Comparison of ENCODE assay signal across 10 cellular contexts in genomic region chr16:14187517-14188338, GRCh38.
DNase-seq lines count a peak whose midpoint lies in the region; ATAC-seq and TF ChIP-seq lines count a peak whose summit lies in the region.
"Had no signal": no experiment of that assay in that cellular context is flagged by ENCODE, and none has a peak within 500 bp of the region (broad histone marks: within the 10 kb centered on the region; RNA-seq: fewer than 3 reads in every experiment).

No MANE protein-coding gene starts in this region.

- 52 to 56% methylated on average over 10 of the region's 10 CpGs for WGBS in esophagus squamous epithelium, 2 donors

- no peak for ATAC-seq in activated T-cell treated with anti-CD3 and anti-CD28 coated beads, Interleukin-2, amount 50 U/mL, for 72 hours (replicated peaks in 1 of 2)
- no peak for ATAC-seq in activated naive CD4-positive, alpha-beta T cell treated with anti-CD3 and anti-CD28 coated beads, Interleukin-2, amount 50 U/mL, for 72 hours
- ATAC-seq in stimulated activated naive CD8-positive, alpha-beta T cell treated with anti-CD3 and anti-CD28 coated beads, Interleukin-15, amount 100 ng/mL, for 72 hours = no peak

- peaks cover 41% of the 10 kb centered on the region for H3K4me1 Mint-ChIP-seq in activated T-cell treated with anti-CD3 and anti-CD28 coated beads, Interleukin-2, amount 50 U/mL, for 72 hours (ENCODE audit: low read depth)
- H3K4me1 Mint-ChIP-seq in activated T-cell treated with anti-CD3 and anti-CD28 coated beads, Interleukin-2, amount 50 U/mL, for 24 hours (ENCODE audit: low read depth) = peaks cover 42% of the 10 kb centered on the region
- peaks cover 38% of the 10 kb centered on the region for H3K4me1 Mint-ChIP-seq in neural progenitor cell
- peaks cover 18% of the 10 kb centered on the region for H3K4me1 Mint-ChIP-seq in stimulated activated naive CD8-positive, alpha-beta T cell treated with anti-CD3 and anti-CD28 coated beads, Interleukin-15, amount 100 ng/mL, for 72 hours

- H3K36me3 ChIP-seq in esophagus squamous epithelium = no peaks in the 10 kb centered on the region
- H3K36me3 ChIP-seq in neural progenitor cell = no peaks in the 10 kb centered on the region
- H3K36me3 ChIP-seq in vagina = no peaks in the 10 kb centered on the region

- peaks cover 0 to 25% (median 9%) of the 10 kb centered on the region in 3 donors for H3K4me1 ChIP-seq in esophagus squamous epithelium
- peaks cover 13% of the 10 kb centered on the region for H3K4me1 ChIP-seq in neural progenitor cell
- peaks cover 31% of the 10 kb centered on the region for H3K4me1 ChIP-seq in vagina

- H3K27me3 Mint-ChIP-seq in activated T-cell treated with anti-CD3 and anti-CD28 coated beads, Interleukin-2, amount 50 U/mL, for 72 hours (ENCODE audit: low read depth) = no peaks in the 10 kb centered on the region
- no peaks in the 10 kb centered on the region for H3K27me3 Mint-ChIP-seq in activated T-cell treated with anti-CD3 and anti-CD28 coated beads, Interleukin-2, amount 50 U/mL, for 24 hours
- no peaks in the 10 kb centered on the region for H3K27me3 Mint-ChIP-seq in neural progenitor cell (ENCODE audit: insufficient read depth, low read depth)
- H3K27me3 Mint-ChIP-seq in stimulated activated naive CD8-positive, alpha-beta T cell treated with anti-CD3 and anti-CD28 coated beads, Interleukin-15, amount 100 ng/mL, for 72 hours = no peaks in the 10 kb centered on the region

- H3K9me3 ChIP-seq in esophagus squamous epithelium (no peaks in the 10 kb centered on the region), neural progenitor cell (ENCODE audit: low read depth) (no peaks in the 10 kb centered on the region), vagina (no peaks in the 10 kb centered on the region)

- TF ChIP-seq CTCF in esophagus squamous epithelium (IDR thresholded peaks at IDR 0.05) = no peak
- no peak for TF ChIP-seq CTCF in neural progenitor cell (IDR thresholded peaks at IDR 0.05)
- no peak for TF ChIP-seq CTCF in vagina (IDR thresholded peaks at IDR 0.05)

- H3K9me3 Mint-ChIP-seq in activated T-cell treated with anti-CD3 and anti-CD28 coated beads, Interleukin-2, amount 50 U/mL, for 72 hours = no peaks in the 10 kb centered on the region
- H3K9me3 Mint-ChIP-seq in activated T-cell treated with anti-CD3 and anti-CD28 coated beads, Interleukin-2, amount 50 U/mL, for 24 hours = no peaks in the 10 kb centered on the region
- no peaks in the 10 kb centered on the region for H3K9me3 Mint-ChIP-seq in neural progenitor cell
- H3K9me3 Mint-ChIP-seq in activated naive CD4-positive, alpha-beta T cell treated with anti-CD3 and anti-CD28 coated beads, Interleukin-2, amount 50 U/mL, for 72 hours = no peaks in the 10 kb centered on the region
- H3K9me3 Mint-ChIP-seq in stimulated activated naive CD8-positive, alpha-beta T cell treated with anti-CD3 and anti-CD28 coated beads, Interleukin-15, amount 100 ng/mL, for 72 hours = no peaks in the 10 kb centered on the region

- H3K4me3 ChIP-seq in esophagus squamous epithelium (peak overlapping the region; percentile 13 to 63 (median 42)), neural progenitor cell (no peak overlapping the region), vagina (peak overlapping the region; percentile 46 to 50)
- H3K4me3 ChIP-seq: SK-N-MC had no signal

- intact Hi-C loops in esophagus squamous epithelium (cut with DNase I) = no loop called here
- intact Hi-C loops in vagina (cut with DNase I) = loop anchor here (10.0 kb wide), 2 partner anchors 113 to 173 kb away; partner anchors contain the start of gene MRTFB

- H3K79me2 ChIP-seq in neural progenitor cell (ENCODE audit: low read depth) = no peaks in the 10 kb centered on the region

- DNase-seq in activated T-cell treated with anti-CD3 and anti-CD28 coated beads, Interleukin-2, amount 50 U/mL, for 72 hours = no peak
- DNase-seq in activated T-cell treated with anti-CD3 and anti-CD28 coated beads, Interleukin-2, amount 50 U/mL, for 24 hours = no peak
- DNase-seq in esophagus squamous epithelium (lab: John Stamatoyannopoulos, UW) (no peak), neural progenitor cell (ENCODE audit: low spot score) (no peak), vagina (ENCODE audit: extremely low spot score in 2 of 2) (no peak), kidney glomerular epithelial cell (lab: John Stamatoyannopoulos, UW) (no peak)
- no peak for DNase-seq in activated naive CD4-positive, alpha-beta T cell treated with anti-CD3 and anti-CD28 coated beads, Interleukin-2, amount 50 U/mL, for 72 hours (ENCODE audit: low spot score in 2 of 2)
- no peak for DNase-seq in stimulated activated naive CD8-positive, alpha-beta T cell treated with anti-CD3 and anti-CD28 coated beads, Interleukin-15, amount 100 ng/mL, for 72 hours
- DNase-seq: NCI-H1436 had no signal

- TF ChIP-seq POLR2A in esophagus squamous epithelium (IDR thresholded peaks at IDR 0.05) (no peak), vagina (IDR thresholded peaks at IDR 0.05) (no peak)

- H3K27ac ChIP-seq in esophagus squamous epithelium = peak overlapping the region; percentile 27 to 83 (median 74)
- no peak overlapping the region for H3K27ac ChIP-seq in neural progenitor cell
- peak overlapping the region; percentile 80 for H3K27ac ChIP-seq in vagina
- H3K27ac ChIP-seq: SK-N-MC had no signal

- H3F3A ChIP-seq in neural progenitor cell (ENCODE audit: low read depth) = peaks cover 19% of the 10 kb centered on the region

- no peak overlapping the region for H3K4me2 ChIP-seq in neural progenitor cell

- no peaks in the 10 kb centered on the region for H3K27me3 ChIP-seq in esophagus squamous epithelium
- H3K27me3 ChIP-seq in neural progenitor cell = no peaks in the 10 kb centered on the region
- no peaks in the 10 kb centered on the region for H3K27me3 ChIP-seq in vagina

- no peak overlapping the region for H3K27ac Mint-ChIP-seq in activated T-cell treated with anti-CD3 and anti-CD28 coated beads, Interleukin-2, amount 50 U/mL, for 72 hours
- H3K27ac Mint-ChIP-seq in activated T-cell treated with anti-CD3 and anti-CD28 coated beads, Interleukin-2, amount 50 U/mL, for 24 hours = no peak overlapping the region
- H3K27ac Mint-ChIP-seq in neural progenitor cell = peak overlapping the region; percentile 91
- peak overlapping the region in 1 of 2 donors; percentile 32 for H3K27ac Mint-ChIP-seq in activated naive CD4-positive, alpha-beta T cell treated with anti-CD3 and anti-CD28 coated beads, Interleukin-2, amount 50 U/mL, for 72 hours
- peak overlapping the region in 1 of 2 donors; percentile 73 for H3K27ac Mint-ChIP-seq in stimulated activated naive CD8-positive, alpha-beta T cell treated with anti-CD3 and anti-CD28 coated beads, Interleukin-15, amount 100 ng/mL, for 72 hours

- no peak overlapping the region for H2AFZ ChIP-seq in neural progenitor cell (replicated peaks)

- peaks cover 7% of the 10 kb centered on the region for H4K20me1 ChIP-seq in neural progenitor cell (ENCODE audit: low read depth)

- no peak overlapping the region for H3K9ac ChIP-seq in neural progenitor cell

- H3K36me3 Mint-ChIP-seq in activated T-cell treated with anti-CD3 and anti-CD28 coated beads, Interleukin-2, amount 50 U/mL, for 72 hours (ENCODE audit: insufficient read depth in 2 of 2) = no peaks in the 10 kb centered on the region
- H3K36me3 Mint-ChIP-seq in activated T-cell treated with anti-CD3 and anti-CD28 coated beads, Interleukin-2, amount 50 U/mL, for 24 hours (ENCODE audit: low read depth) = no peaks in the 10 kb centered on the region
- no peaks in the 10 kb centered on the region for H3K36me3 Mint-ChIP-seq in neural progenitor cell
- no peaks in the 10 kb centered on the region for H3K36me3 Mint-ChIP-seq in activated naive CD4-positive, alpha-beta T cell treated with anti-CD3 and anti-CD28 coated beads, Interleukin-2, amount 50 U/mL, for 72 hours

- peak overlapping the region; percentile 36 to 65 for H3K4me3 Mint-ChIP-seq in activated T-cell treated with anti-CD3 and anti-CD28 coated beads, Interleukin-2, amount 50 U/mL, for 72 hours
- H3K4me3 Mint-ChIP-seq in activated T-cell treated with anti-CD3 and anti-CD28 coated beads, Interleukin-2, amount 50 U/mL, for 24 hours = no peak overlapping the region
- H3K4me3 Mint-ChIP-seq in neural progenitor cell = peak overlapping the region; percentile 79
- H3K4me3 Mint-ChIP-seq in stimulated activated naive CD8-positive, alpha-beta T cell treated with anti-CD3 and anti-CD28 coated beads, Interleukin-15, amount 100 ng/mL, for 72 hours = no peak overlapping the region

Comparison
In these comparisons a context has a peak if more than half of its experiments do, and no peak if none do; other contexts are left out.
1. H3K4me3 Mint-ChIP-seq: peak in activated T-cell treated with anti-CD3 and anti-CD28 coated beads, Interleukin-2, amount 50 U/mL, for 72 hours (2 of 2) and neural progenitor cell (single experiment); none in activated T-cell treated with anti-CD3 and anti-CD28 coated beads, Interleukin-2, amount 50 U/mL, for 24 hours (single experiment) and stimulated activated naive CD8-positive, alpha-beta T cell treated with anti-CD3 and anti-CD28 coated beads, Interleukin-15, amount 100 ng/mL, for 72 hours (0 of 2).